19 cellular contexts compared by ENCODE assay signal in genomic region chr10:131770946-131771633, GRCh38.
"Had no signal": no experiment of that assay in that cellular context is flagged by ENCODE, and none has a peak within 500 bp of the region (broad histone marks: within the 10 kb centered on the region; RNA-seq: fewer than 3 reads in every experiment).

No MANE protein-coding gene starts in this region.

- H3K27ac Mint-ChIP-seq: activated CD8-positive, alpha-beta T cell treated with anti-CD3 and anti-CD28 coated beads for 36 hours; activated naive CD4-positive, alpha-beta T cell treated with anti-CD3 and anti-CD28 coated beads, Interleukin-2, amount 50 U/mL, for 24 hours; activated T-cell treated with anti-CD3 and anti-CD28 coated beads, Interleukin-2, amount 50 U/mL, for 72 hours; activated T-helper 2 cell treated with anti-CD3 and anti-CD28 coated beads, Interferon-gamma antibody, Interleukin-2, Interleukin-4, amounts not matched to agents 10 μg/mL and 5 μg/mL and 100 μg/mL, durations not matched to agents 14 hours and 24 hours and 36 hours; T-helper 1 cell treated with Interleukin-12 subunit alpha and Interleukin-12 subunit beta and Interleukin-4 antibody, amounts not matched to agents 30 μg/mL and 1 μg/mL, for 36 hours had no signal

- H3K36me3 ChIP-seq: brain microvascular endothelial cell, cardiac muscle cell had no signal

- H3K27ac ChIP-seq: brain microvascular endothelial cell, cardiac muscle cell had no signal

- H3K4me3 Mint-ChIP-seq: activated CD8-positive, alpha-beta T cell treated with anti-CD3 and anti-CD28 coated beads for 36 hours; activated naive CD4-positive, alpha-beta T cell treated with anti-CD3 and anti-CD28 coated beads, Interleukin-2, amount 50 U/mL, for 24 hours; activated T-cell treated with anti-CD3 and anti-CD28 coated beads, Interleukin-2, amount 50 U/mL, for 72 hours; T-helper 1 cell treated with Interleukin-12 subunit alpha and Interleukin-12 subunit beta and Interleukin-4 antibody, amounts not matched to agents 30 μg/mL and 1 μg/mL, for 36 hours had no signal

- H3K27me3 ChIP-seq: brain microvascular endothelial cell, cardiac muscle cell had no signal

- H3K4me3 ChIP-seq: cardiac muscle cell had no signal

- H3K4me1 Mint-ChIP-seq: activated naive CD4-positive, alpha-beta T cell treated with anti-CD3 and anti-CD28 coated beads, Interleukin-2, amount 50 U/mL, for 24 hours had no signal

- H3K36me3 Mint-ChIP-seq: activated naive CD4-positive, alpha-beta T cell treated with anti-CD3 and anti-CD28 coated beads, Interleukin-2, amount 50 U/mL, for 24 hours had no signal

- H3K9me3 Mint-ChIP-seq: activated naive CD4-positive, alpha-beta T cell treated with anti-CD3 and anti-CD28 coated beads, Interleukin-2, amount 50 U/mL, for 24 hours had no signal

- DNase-seq: activated CD4-positive, alpha-beta T cell treated with anti-CD3 and anti-CD28 coated beads for 4 hours; activated CD8-positive, alpha-beta memory T cell treated with anti-CD3 and anti-CD28 coated beads, Interleukin-2, amount 50 U/mL, for 4 hours; activated CD8-positive, alpha-beta T cell treated with anti-CD3 and anti-CD28 coated beads for 36 hours; activated naive CD4-positive, alpha-beta T cell; activated T-cell treated with anti-CD3 and anti-CD28 coated beads, Interleukin-2, amount 50 U/mL, for 72 hours; amniotic stem cell; brain microvascular endothelial cell; KG1; NCI-H1092; NCI-H1417; NCI-H1930; NCI-H2171; NCI-H2227 treated with DMSO at 0.1 percent for 48 hours; SHP77 treated with DMSO at 0.1 percent for 48 hours had no signal

- H3K27me3 Mint-ChIP-seq: activated CD8-positive, alpha-beta T cell treated with anti-CD3 and anti-CD28 coated beads for 36 hours; activated naive CD4-positive, alpha-beta T cell treated with anti-CD3 and anti-CD28 coated beads, Interleukin-2, amount 50 U/mL, for 24 hours had no signal

- ATAC-seq: activated CD4-positive, CD25-positive, alpha-beta regulatory T cell treated with anti-CD3 and anti-CD28 coated beads, Interleukin-2, amount 50 U/mL, for 24 hours; activated CD8-positive, alpha-beta T cell treated with anti-CD3 and anti-CD28 coated beads for 36 hours; activated T-cell treated with anti-CD3 and anti-CD28 coated beads, Interleukin-2, amount 50 U/mL, for 72 hours had no signal
